Comparison of ENCODE assay signal across 29 cellular contexts in genomic region chr12:114152066-114152465, GRCh38.
"Had no signal": no experiment of that assay in that cellular context is flagged by ENCODE, and none has a peak within 500 bp of the region (broad histone marks: within the 10 kb centered on the region; RNA-seq: fewer than 3 reads in every experiment).

No MANE protein-coding gene starts in this region.

- ATAC-seq: naive thymus-derived CD8-positive, alpha-beta T cell; natural killer cell treated with Interleukin-12 subunit alpha and Interleukin-12 subunit beta and Interleukin-15 and Interleukin-18, amount 100 ng/mL, for 72 hours; pancreas; right lobe of liver; stimulated activated memory B cell treated with anti-CD40 and anti-IgM and Interleukin-4, amounts not matched to agents 10 μg/mL and 1 μg/mL and 100 μg/mL, for 72 hours; stimulated activated naive CD8-positive, alpha-beta T cell treated with anti-CD3 and anti-CD28 coated beads, Interleukin-15, amount 100 ng/mL, for 72 hours; stimulated activated naive CD8-positive, alpha-beta T cell treated with anti-CD3 and anti-CD28 coated beads, Interleukin-15, Interleukin-2, amounts not matched to agents 100 U/mL and 50 U/mL, for 24 hours; upper lobe of right lung had no signal

- H3K4me1 ChIP-seq: pancreas, prostate gland, right atrium auricular region, right lobe of liver, sigmoid colon, suprapubic skin, testis, tibial artery, transverse colon, upper lobe of right lung, uterus had no signal

- H3K27ac Mint-ChIP-seq: naive thymus-derived CD8-positive, alpha-beta T cell; natural killer cell treated with Interleukin-12 subunit alpha and Interleukin-12 subunit beta and Interleukin-15 and Interleukin-18, amount 100 ng/mL, for 72 hours; nephron progenitor cell; stimulated activated memory B cell treated with anti-CD40 and anti-IgM and Interleukin-4, amounts not matched to agents 10 μg/mL and 1 μg/mL and 100 μg/mL, for 72 hours; stimulated activated naive CD8-positive, alpha-beta T cell treated with anti-CD3 and anti-CD28 coated beads, Interleukin-15, amount 100 ng/mL, for 72 hours; type B pancreatic cell had no signal

- H3K4me1 Mint-ChIP-seq: naive thymus-derived CD8-positive, alpha-beta T cell; nephron progenitor cell; neural crest cell; stimulated activated memory B cell treated with anti-CD40 and anti-IgM and Interleukin-4, amounts not matched to agents 10 μg/mL and 1 μg/mL and 100 μg/mL, for 72 hours; stimulated activated naive CD8-positive, alpha-beta T cell treated with anti-CD3 and anti-CD28 coated beads, Interleukin-15, amount 100 ng/mL, for 72 hours had no signal

- DNase-seq: naive thymus-derived CD8-positive, alpha-beta T cell; nephron progenitor cell; nucleus accumbens; pancreas; retina; right lobe of liver; sigmoid colon; small intestine; stimulated activated CD4-positive, alpha-beta T cell treated with anti-CD3 and anti-CD28 coated beads, Interleukin-1b, Interleukin-23, amount 100 ng/mL, for 48 hours; stimulated activated CD4-positive, alpha-beta T cell treated with anti-CD3 and anti-CD28 coated beads, Interleukin-4, amount 100 ng/mL, for 1 hour; stimulated activated CD4-positive, alpha-beta T cell treated with anti-CD3 and anti-CD28 coated beads, Interleukin-4, amount 100 ng/mL, for 4 hours; stimulated activated CD8-positive, alpha-beta memory T cell treated with anti-CD3 and anti-CD28 coated beads, Interleukin-4, amount 100 ng/mL, for 48 hours; stimulated activated naive CD4-positive, alpha-beta T cell; stimulated activated naive CD8-positive, alpha-beta T cell treated with anti-CD3 and anti-CD28 coated beads, Interleukin-15, amount 100 ng/mL, for 72 hours; stimulated activated naive CD8-positive, alpha-beta T cell treated with anti-CD3 and anti-CD28 coated beads, Interleukin-15, Interleukin-2, amounts not matched to agents 100 U/mL and 50 U/mL, for 24 hours; substantia nigra; testis; tibial artery; transverse colon; upper lobe of right lung; uterus had no signal

- H3K36me3 ChIP-seq: neutrophil, pancreas, prostate gland, right atrium auricular region, right lobe of liver, sigmoid colon, suprapubic skin, tibial artery, transverse colon, upper lobe of right lung, uterus had no signal

- H3K27ac ChIP-seq: neutrophil, pancreas, prostate gland, right atrium auricular region, right lobe of liver, sigmoid colon, suprapubic skin, testis, tibial artery, transverse colon, upper lobe of right lung, uterus had no signal

- H3K36me3 Mint-ChIP-seq: natural killer cell treated with Interleukin-12 subunit alpha and Interleukin-12 subunit beta and Interleukin-15 and Interleukin-18, amount 100 ng/mL, for 72 hours; stimulated activated memory B cell treated with anti-CD40 and anti-IgM and Interleukin-4, amounts not matched to agents 10 μg/mL and 1 μg/mL and 100 μg/mL, for 72 hours; type B pancreatic cell had no signal

- H3K4me3 ChIP-seq: pancreas, prostate gland, right atrium auricular region, right lobe of liver, sigmoid colon, suprapubic skin, testis, tibial artery, transverse colon, upper lobe of right lung, uterus had no signal

- H3K4me3 Mint-ChIP-seq: naive thymus-derived CD8-positive, alpha-beta T cell; natural killer cell treated with Interleukin-12 subunit alpha and Interleukin-12 subunit beta and Interleukin-15 and Interleukin-18, amount 100 ng/mL, for 72 hours; nephron progenitor cell; neural crest cell; stimulated activated memory B cell treated with anti-CD40 and anti-IgM and Interleukin-4, amounts not matched to agents 10 μg/mL and 1 μg/mL and 100 μg/mL, for 72 hours; stimulated activated naive CD8-positive, alpha-beta T cell treated with anti-CD3 and anti-CD28 coated beads, Interleukin-15, amount 100 ng/mL, for 72 hours; type B pancreatic cell had no signal

- H3K9me3 Mint-ChIP-seq: nephron progenitor cell; neural crest cell; stimulated activated memory B cell treated with anti-CD40 and anti-IgM and Interleukin-4, amounts not matched to agents 10 μg/mL and 1 μg/mL and 100 μg/mL, for 72 hours; stimulated activated naive CD8-positive, alpha-beta T cell treated with anti-CD3 and anti-CD28 coated beads, Interleukin-15, amount 100 ng/mL, for 72 hours; type B pancreatic cell had no signal

- H3K27me3 ChIP-seq: neutrophil, right atrium auricular region, right lobe of liver, sigmoid colon, testis, transverse colon, upper lobe of right lung, uterus had no signal

- H3K9me3 ChIP-seq: neutrophil, pancreas, prostate gland, right atrium auricular region, right lobe of liver, sigmoid colon, suprapubic skin, testis, tibial artery, transverse colon, upper lobe of right lung, uterus had no signal

- H3K27me3 Mint-ChIP-seq: stimulated activated memory B cell treated with anti-CD40 and anti-IgM and Interleukin-4, amounts not matched to agents 10 μg/mL and 1 μg/mL and 100 μg/mL, for 72 hours; stimulated activated naive CD8-positive, alpha-beta T cell treated with anti-CD3 and anti-CD28 coated beads, Interleukin-15, amount 100 ng/mL, for 72 hours had no signal
